ENCODE assay signal across 8 cellular contexts in the genomic region with DNA sequence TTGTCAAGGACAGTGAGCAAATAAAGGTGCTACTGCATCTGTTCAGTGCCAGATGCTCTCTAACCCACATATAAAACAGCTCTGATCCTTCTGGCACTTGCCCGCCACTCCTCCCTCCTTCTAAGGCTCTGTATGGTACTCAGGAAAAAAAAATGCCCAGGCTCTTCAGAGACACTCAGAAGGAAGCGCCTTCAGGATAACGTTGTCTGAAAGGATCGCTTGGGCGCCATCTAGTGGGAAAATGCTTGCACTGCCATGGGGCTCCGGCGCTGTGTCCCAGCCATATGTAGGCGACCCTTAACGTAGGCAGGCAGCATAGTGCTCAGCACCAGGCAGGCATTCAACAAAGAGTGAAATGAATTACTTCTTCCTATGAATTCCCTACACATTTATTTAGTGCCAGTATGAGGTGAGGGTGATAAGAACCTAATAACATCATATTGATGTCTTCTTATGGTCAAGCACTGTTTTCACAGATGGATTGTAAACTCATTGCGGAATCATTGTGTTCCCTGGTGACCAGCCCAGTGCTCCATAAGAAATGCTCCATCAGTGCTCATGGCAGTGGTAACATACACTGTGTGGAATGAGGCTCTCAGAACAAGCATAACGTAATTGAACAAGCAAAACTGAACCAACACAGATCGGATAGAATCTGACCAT. TPM values are rescaled to one million over a fixed set of nuclear protein-coding genes. Genes with fewer than 3 reads are reported as not detected.
DNase-seq lines count a peak whose midpoint lies in the region; FAIRE-seq and TF ChIP-seq lines count a peak whose summit lies in the region.

No MANE protein-coding gene starts in this region.

- H4K20me1 ChIP-seq in SK-N-SH (ENCODE audit: insufficient read depth) = no peaks in the 10 kb centered on the region

- DNase-seq in GM04504 (ENCODE audit: low read depth) = peak; percentile 50
- peak; percentile 50 to 86 for DNase-seq in HAP-1 (ENCODE audit: low spot score in 2 of 2)
- DNase-seq in MV-4-11 (lab: John Stamatoyannopoulos, UW) = peak; percentile 51
- DNase-seq in SK-N-SH = peak; percentile 72
- DNase-seq in activated naive CD4-positive, alpha-beta T cell treated with anti-CD3 and anti-CD28 coated beads, Interleukin-2, amount 50 U/mL, for 16 hours = peak; percentile 75
- peak; percentile 67 to 94 (median 87) for DNase-seq in head of caudate nucleus
- peak; percentile 91 for DNase-seq in posterior vena cava (ENCODE audit: low spot score)
- peak; percentile 82 for DNase-seq in urothelium cell line (ENCODE audit: low spot score)

- H3K4me1 ChIP-seq in HAP-1 (no peaks in the 10 kb centered on the region), SK-N-SH (ENCODE audit: control insufficient read depth in 1 of 2, insufficient read depth in 2 of 2, low read depth in 1 of 2, low read length in 1 of 2) (peaks cover 0 to 2% of the 10 kb centered on the region in 2 experiments; a peak in 1 of 4 replicates)

- TF ChIP-seq EP300 in SK-N-SH (IDR thresholded peaks at IDR 0.05; ENCODE audit: borderline replicate concordance in 1 of 2, low read depth in 1 of 2, low read length in 1 of 2) = no peak

- H3K9ac ChIP-seq in SK-N-SH = no peak overlapping the region

- no peak overlapping the region for H3K27ac ChIP-seq in SK-N-SH (ENCODE audit: low read depth in 2 of 2, low read length in 1 of 2)

- CTCF ChIA-PET in SK-N-SH (lab: Yijun Ruan, JAX) = interaction anchor here (0.6 to 4.9 kb wide), 34 partner anchors 8 to 781 kb away, joined by 3 to 20 read pairs (median 4); no protein-coding TSS in a partner anchor

- H3K4me3 ChIP-seq in HAP-1 = no peak overlapping the region
- no peak overlapping the region; a peak in 1 of 4 replicates for H3K4me3 ChIP-seq in SK-N-SH (ENCODE audit: low read depth in 2 of 2, low read length in 1 of 2)

- in situ Hi-C loops in HAP-1 (cut with MboI; ENCODE audit: low sequenced_read_pairs) = loop anchor here (25.0 kb wide), 1 partner anchor 1002 kb away; no protein-coding TSS in a partner anchor

- POLR2A ChIA-PET in SK-N-SH (lab: Yijun Ruan, JAX) = no interaction called here

- H3K9me3 ChIP-seq in HAP-1 = no peaks in the 10 kb centered on the region
- H3K9me3 ChIP-seq in SK-N-SH = peaks cover 7% of the 10 kb centered on the region; the same call in 1 of the 2 replicates

- H2AFZ ChIP-seq in SK-N-SH (ENCODE audit: low read depth) = no peak overlapping the region

- peaks cover 24% of the 10 kb centered on the region for H3F3A ChIP-seq in SK-N-SH (replicated peaks; ENCODE audit: insufficient read depth)

- no peak overlapping the region for H3K4me2 ChIP-seq in SK-N-SH

- TF ChIP-seq CTCF in SK-N-SH (IDR thresholded peaks at IDR 0.05) = peak; percentile 91

- H3K9me2 ChIP-seq in SK-N-SH = no peaks in the 10 kb centered on the region

- 17% methylated on average over 12 of the region's 12 CpGs for WGBS in SK-N-SH (ENCODE audit: low lambda C conversion rate)

- H3K27me3 ChIP-seq in HAP-1 (ENCODE audit: low read depth) (no peaks in the 10 kb centered on the region), SK-N-SH (ENCODE audit: insufficient read depth) (no peaks in the 10 kb centered on the region)

- intact Hi-C loops in head of caudate nucleus (cut with DNase I) (loop anchor here (10.0 kb wide), 1 partner anchor 561 kb away; no protein-coding TSS in a partner anchor), posterior vena cava (cut with DNase I) (loop anchor here in 1 of 2 donors (5.0 kb wide), 1 partner anchor 558 kb away; no protein-coding TSS in a partner anchor)

- FAIRE-seq in urothelium cell line (lab: Jason Lieb, UNC) = no peak

- H3K36me3 ChIP-seq in HAP-1 (replicated peaks) (no peaks in the 10 kb centered on the region), SK-N-SH (replicated peaks in 1 of 2; ENCODE audit: control insufficient read depth in 1 of 2, insufficient read depth in 2 of 2, low read length in 1 of 2) (no peaks in the 10 kb centered on the region)

- TF ChIP-seq RAD21 in SK-N-SH (IDR thresholded peaks at IDR 0.05; ENCODE audit: low read length) = peak; percentile 79

- no peaks in the 10 kb centered on the region for H3K79me2 ChIP-seq in SK-N-SH (ENCODE audit: insufficient read depth)

TF ChIP-seq in SK-N-SH, 30 proteins besides CTCF, POLR2A, EP300 and RAD21:
- TF ChIP-seq SMC3 (IDR thresholded peaks at IDR 0.05; ENCODE audit: low read depth, low read length) (peak; percentile 81), TCF12 (IDR thresholded peaks at IDR 0.05) (no peak), FOXJ3 (CRISPR knock-in tag; IDR thresholded peaks at IDR 0.05) (no peak)

RNA-seq across cellular contexts. Expression of a gene that starts 39.6 kb away (rescaled TPM):
- 0.31 and 0.42 TPM in 2 replicates for polyA plus RNA-seq in SK-N-SH (2012; rRNA removed)
- polyA plus RNA-seq in SK-N-SH (2012; cell fraction: cytosol; rRNA removed) = 0.21 and 0.30 TPM in 2 replicates
- polyA plus RNA-seq in SK-N-SH (2012; cell fraction: nucleus; rRNA removed) = 1.2 and 1.6 TPM in 2 replicates
- total RNA-seq in posterior vena cava = 10 to 100 TPM; 13.0 to 15.2 TPM
